1 cellular context compared by ENCODE assay signal in genomic region chr12:1644523-1645438, GRCh38.
TF ChIP-seq lines count a peak whose summit lies in the region.

No MANE protein-coding gene starts in this region.

TF ChIP-seq in GM23338, 12 proteins besides CTCF, POLR2A, EP300 and RAD21 (continued from another document):
- TF ChIP-seq ZNF462 (CRISPR knock-in tag; IDR thresholded peaks at IDR 0.05) = no peak
TF ChIP-seq in GM23338: peak in this region for 0.
